Comparison of ENCODE assay signal across 14 cellular contexts in the genomic region with DNA sequence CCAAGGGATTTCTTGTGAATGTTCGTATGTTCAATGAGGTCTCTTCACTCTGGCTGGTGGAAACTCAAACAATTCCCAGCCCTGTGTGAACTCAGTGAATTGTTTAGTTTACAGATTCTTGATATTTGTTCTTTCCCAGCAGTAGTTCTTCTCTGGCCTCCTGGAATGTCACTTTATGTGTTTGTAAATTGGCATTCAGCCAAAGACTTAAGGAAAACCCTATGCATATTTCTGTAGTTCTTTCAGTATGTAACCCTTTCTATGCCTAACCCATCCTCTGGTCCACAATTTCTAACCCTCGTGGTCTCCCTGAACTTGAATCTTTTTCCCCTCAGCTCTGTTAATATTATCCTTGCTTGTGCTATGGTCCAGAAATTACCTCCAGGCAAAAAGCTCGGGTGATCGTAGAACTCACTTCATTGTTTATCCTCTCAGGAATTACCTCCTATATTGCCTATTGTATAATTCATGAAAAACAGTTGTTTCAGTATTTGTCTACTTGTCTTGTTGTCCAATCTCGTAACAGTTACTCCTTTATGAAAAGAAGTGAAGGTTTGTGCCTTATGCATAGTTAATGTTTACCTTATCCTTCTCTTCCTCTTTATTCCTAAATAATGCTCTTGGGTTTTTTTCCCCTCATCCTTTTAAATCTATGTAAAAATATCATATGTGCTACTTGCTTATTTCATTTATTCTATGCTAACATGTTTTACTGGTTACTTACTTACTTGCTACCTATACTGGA. TPM values are rescaled to one million over a fixed set of nuclear protein-coding genes. Genes with fewer than 3 reads are reported as not detected.
DNase-seq lines count a peak whose midpoint lies in the region; ATAC-seq and TF ChIP-seq lines count a peak whose summit lies in the region.
"Had no signal": no experiment of that assay in that cellular context is flagged by ENCODE, and none has a peak within 500 bp of the region (broad histone marks: within the 10 kb centered on the region; RNA-seq: fewer than 3 reads in every experiment).

No MANE protein-coding gene starts in this region.

- H3K27ac ChIP-seq in HEK293 (ENCODE audit: extremely low read depth, low read depth, low read length): no peak overlapping the region; the same call in 1 of the 2 replicates
- peak overlapping the region; percentile 74 for H3K27ac ChIP-seq in SJSA1
- H3K27ac ChIP-seq: esophagus squamous epithelium, tibial artery had no signal

- H3K36me3 ChIP-seq in HEK293 (ENCODE audit: control insufficient read depth in 2 of 2, insufficient read depth in 1 of 2, low read length in 2 of 2) (no peaks in the 10 kb centered on the region), SJSA1 (no peaks in the 10 kb centered on the region)
- H3K36me3 ChIP-seq: esophagus squamous epithelium, tibial artery had no signal

- no peak overlapping the region for H3K4me3 ChIP-seq in HEK293 (ENCODE audit: low read depth, low read length)
- no peak overlapping the region for H3K4me3 ChIP-seq in SJSA1
- no peak overlapping the region for H3K4me3 ChIP-seq in fibroblast of pulmonary artery (replicated peaks; ENCODE audit: low read depth, low read length)
- H3K4me3 ChIP-seq: esophagus squamous epithelium, tibial artery had no signal

- POLR2A ChIA-PET in HEK293 (lab: Yijun Ruan, JAX): no interaction called here

- CTCF ChIA-PET in HEK293 (lab: Yijun Ruan, JAX): interaction anchor here (1.1 to 3.1 kb wide), 4 partner anchors 12 to 210 kb away, joined by 3 to 14 read pairs (median 6); no protein-coding TSS in a partner anchor

- TF ChIP-seq CTCF in HEK293 (tag by site-specific recombination; IDR thresholded peaks at IDR 0.05) (no peak), fibroblast of pulmonary artery (IDR thresholded peaks at IDR 0.05; ENCODE audit: low read length, missing control alignments) (no peak)

- no peaks in the 10 kb centered on the region for H3K9me3 ChIP-seq in HEK293 (ENCODE audit: control insufficient read depth, insufficient read depth, low read depth, low read length)
- no peaks in the 10 kb centered on the region for H3K9me3 ChIP-seq in SJSA1 (replicated peaks)
- H3K9me3 ChIP-seq: esophagus squamous epithelium, tibial artery had no signal

- no peak for ATAC-seq in HG02798 (IDR thresholded peaks at IDR 0.05; ENCODE audit: poor library complexity, unreplicated experiment)

- H3K4me1 ChIP-seq in HEK293 (ENCODE audit: control insufficient read depth, insufficient read depth, low read length) (peaks cover 7% of the 10 kb centered on the region), SJSA1 (replicated peaks) (peaks cover 25% of the 10 kb centered on the region)
- H3K4me1 ChIP-seq: esophagus squamous epithelium, tibial artery had no signal

- H3K27me3 ChIP-seq in SJSA1 (replicated peaks): no peaks in the 10 kb centered on the region
- H3K27me3 ChIP-seq: tibial artery had no signal

- DNase-seq in SJSA1 (ENCODE audit: low read depth in 1 of 2, low spot score in 2 of 2) (peak; percentile 54 to 90), fibroblast of pulmonary artery (ENCODE audit: low read depth) (peak; percentile 62), renal cortical epithelial cell (ENCODE audit: low read depth) (peak; percentile 94), hypothalamus (lab: John Stamatoyannopoulos, UW) (no peak), RPMI8226 (no peak), amygdala (lab: John Stamatoyannopoulos, UW) (no peak)
- DNase-seq: activated CD8-positive, alpha-beta memory T cell treated with anti-CD3 and anti-CD28 coated beads, Interleukin-2, amount 50 U/mL, for 4 hours; esophagus squamous epithelium; NCI-H187 treated with DMSO at 0.1 percent for 48 hours; tibial artery had no signal

TF ChIP-seq in HEK293, 187 proteins besides CTCF, POLR2A, EP300 and RAD21:
- TF ChIP-seq, protein P1, sequence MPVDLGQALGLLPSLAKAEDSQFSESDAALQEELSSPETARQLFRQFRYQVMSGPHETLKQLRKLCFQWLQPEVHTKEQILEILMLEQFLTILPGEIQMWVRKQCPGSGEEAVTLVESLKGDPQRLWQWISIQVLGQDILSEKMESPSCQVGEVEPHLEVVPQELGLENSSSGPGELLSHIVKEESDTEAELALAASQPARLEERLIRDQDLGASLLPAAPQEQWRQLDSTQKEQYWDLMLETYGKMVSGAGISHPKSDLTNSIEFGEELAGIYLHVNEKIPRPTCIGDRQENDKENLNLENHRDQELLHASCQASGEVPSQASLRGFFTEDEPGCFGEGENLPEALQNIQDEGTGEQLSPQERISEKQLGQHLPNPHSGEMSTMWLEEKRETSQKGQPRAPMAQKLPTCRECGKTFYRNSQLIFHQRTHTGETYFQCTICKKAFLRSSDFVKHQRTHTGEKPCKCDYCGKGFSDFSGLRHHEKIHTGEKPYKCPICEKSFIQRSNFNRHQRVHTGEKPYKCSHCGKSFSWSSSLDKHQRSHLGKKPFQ (tag by site-specific recombination; IDR thresholded peaks at IDR 0.05): peak; percentile 55; the same call in 1 of the 2 replicates
- TF ChIP-seq ZSCAN16 (tag by site-specific recombination; IDR thresholded peaks at IDR 0.05): no peak
- peak; percentile 56 for TF ChIP-seq TRIM28 (IDR thresholded peaks at IDR 0.05; ENCODE audit: borderline replicate concordance, low read length)
- TF ChIP-seq ZNF19 (tag by site-specific recombination; IDR thresholded peaks at IDR 0.05; ENCODE audit: low read depth): no peak
- TF ChIP-seq, protein P2, sequence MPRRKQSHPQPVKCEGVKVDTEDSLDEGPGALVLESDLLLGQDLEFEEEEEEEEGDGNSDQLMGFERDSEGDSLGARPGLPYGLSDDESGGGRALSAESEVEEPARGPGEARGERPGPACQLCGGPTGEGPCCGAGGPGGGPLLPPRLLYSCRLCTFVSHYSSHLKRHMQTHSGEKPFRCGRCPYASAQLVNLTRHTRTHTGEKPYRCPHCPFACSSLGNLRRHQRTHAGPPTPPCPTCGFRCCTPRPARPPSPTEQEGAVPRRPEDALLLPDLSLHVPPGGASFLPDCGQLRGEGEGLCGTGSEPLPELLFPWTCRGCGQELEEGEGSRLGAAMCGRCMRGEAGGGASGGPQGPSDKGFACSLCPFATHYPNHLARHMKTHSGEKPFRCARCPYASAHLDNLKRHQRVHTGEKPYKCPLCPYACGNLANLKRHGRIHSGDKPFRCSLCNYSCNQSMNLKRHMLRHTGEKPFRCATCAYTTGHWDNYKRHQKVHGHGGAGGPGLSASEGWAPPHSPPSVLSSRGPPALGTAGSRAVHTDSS (tag by site-specific recombination; IDR thresholded peaks at IDR 0.05): no peak
- TF ChIP-seq ZNF558 (tag by site-specific recombination; IDR thresholded peaks at IDR 0.05): no peak
- no peak for TF ChIP-seq GLIS2 (tag by site-specific recombination; IDR thresholded peaks at IDR 0.05)
- TF ChIP-seq PRDM1 (tag by site-specific recombination; IDR thresholded peaks at IDR 0.05): no peak
- TF ChIP-seq ZNF274 (IDR thresholded peaks at IDR 0.05; ENCODE audit: low read length): no peak
- TF ChIP-seq ZNF274 (tag by site-specific recombination; IDR thresholded peaks at IDR 0.05; ENCODE audit: borderline replicate concordance): no peak
- no peak for TF ChIP-seq ZNF335 (tag by site-specific recombination; conservative IDR thresholded peaks at IDR 0.05)
- TF ChIP-seq, protein P3, sequence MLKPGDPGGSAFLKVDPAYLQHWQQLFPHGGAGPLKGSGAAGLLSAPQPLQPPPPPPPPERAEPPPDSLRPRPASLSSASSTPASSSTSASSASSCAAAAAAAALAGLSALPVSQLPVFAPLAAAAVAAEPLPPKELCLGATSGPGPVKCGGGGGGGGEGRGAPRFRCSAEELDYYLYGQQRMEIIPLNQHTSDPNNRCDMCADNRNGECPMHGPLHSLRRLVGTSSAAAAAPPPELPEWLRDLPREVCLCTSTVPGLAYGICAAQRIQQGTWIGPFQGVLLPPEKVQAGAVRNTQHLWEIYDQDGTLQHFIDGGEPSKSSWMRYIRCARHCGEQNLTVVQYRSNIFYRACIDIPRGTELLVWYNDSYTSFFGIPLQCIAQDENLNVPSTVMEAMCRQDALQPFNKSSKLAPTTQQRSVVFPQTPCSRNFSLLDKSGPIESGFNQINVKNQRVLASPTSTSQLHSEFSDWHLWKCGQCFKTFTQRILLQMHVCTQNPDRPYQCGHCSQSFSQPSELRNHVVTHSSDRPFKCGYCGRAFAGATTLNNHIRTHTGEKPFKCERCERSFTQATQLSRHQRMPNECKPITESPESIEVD (tag by site-specific recombination; IDR thresholded peaks at IDR 0.05): peak; percentile 70
- TF ChIP-seq ZNF544 (tag by site-specific recombination; IDR thresholded peaks at IDR 0.05): no peak
TF ChIP-seq in HEK293: peak in this region for 3.

RNA-seq across cellular contexts. Expression of a gene that starts 23.7 kb away (rescaled TPM):
- not detected in 2 replicates for total RNA-seq in SJSA1 (2014; rRNA removed; shearing (Covaris generic))
- not detected in 2 replicates for total RNA-seq in renal cortical epithelial cell
- total RNA-seq: liver, pulmonary artery endothelial cell had no signal

Comparison
In these comparisons a context has a peak if more than half of its experiments do, and no peak if none do; other contexts are left out.
1. DNase-seq: peak in SJSA1 (2 of 2), fibroblast of pulmonary artery (single experiment) and renal cortical epithelial cell (single experiment); none in hypothalamus (0 of 51), RPMI8226 (single experiment) and amygdala (0 of 56).